Comparison of ENCODE assay signal across 9 cellular contexts in the genomic region with DNA sequence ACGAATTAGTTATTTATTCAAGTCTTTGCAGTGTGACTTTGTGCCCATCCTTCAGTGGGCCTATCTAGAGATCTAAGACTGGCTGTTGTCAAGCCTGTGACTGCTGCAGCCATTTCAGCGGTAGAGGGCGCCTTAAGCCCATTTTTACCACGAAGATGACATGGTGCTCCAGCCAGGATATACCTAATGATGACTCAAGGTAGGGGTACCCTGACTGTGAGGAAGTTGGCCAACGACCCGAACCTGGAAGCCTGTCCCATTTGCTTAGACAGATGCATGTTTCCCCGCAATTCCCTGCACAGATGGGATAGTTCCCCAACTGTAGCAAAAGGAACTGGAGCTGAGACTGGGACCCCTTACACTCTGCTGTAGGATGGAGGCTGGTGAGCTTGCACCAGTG. TPM values are rescaled to one million over a fixed set of nuclear protein-coding genes. Genes with fewer than 3 reads are reported as not detected.
DNase-seq lines count a peak whose midpoint lies in the region; ATAC-seq and TF ChIP-seq lines count a peak whose summit lies in the region.
"Had no signal": no experiment of that assay in that cellular context is flagged by ENCODE, and none has a peak within 500 bp of the region (broad histone marks: within the 10 kb centered on the region; RNA-seq: fewer than 3 reads in every experiment).

No MANE protein-coding gene starts in this region.

- H3K27me3 Mint-ChIP-seq in chondrocyte (ENCODE audit: low read depth), result no peaks in the 10 kb centered on the region
- no peaks in the 10 kb centered on the region for H3K27me3 Mint-ChIP-seq in stimulated activated naive B cell treated with anti-CD40 and anti-IgM and Interleukin-4, amounts not matched to agents 10 μg/mL and 1 μg/mL and 100 μg/mL, for 72 hours
- H3K27me3 Mint-ChIP-seq: IgD-negative memory B cell had no signal

- H4K20me1 ChIP-seq in MM.1S (ENCODE audit: insufficient read depth, low read length), result no peaks in the 10 kb centered on the region

- no peaks in the 10 kb centered on the region for H3K9me3 ChIP-seq in MM.1S (replicated peaks; ENCODE audit: insufficient read depth, low read length)
- peaks cover 0 to 2% of the 10 kb centered on the region in 2 donors for H3K9me3 ChIP-seq in neuronal stem cell (replicated peaks in 1 of 2; ENCODE audit: control insufficient read depth in 2 of 2, insufficient read depth in 1 of 2, low read depth in 1 of 2, low read length in 2 of 2)
- H3K9me3 ChIP-seq in suprapubic skin, result no peaks in the 10 kb centered on the region

- H3K4me1 Mint-ChIP-seq in chondrocyte (ENCODE audit: low read depth), result peaks cover 6% of the 10 kb centered on the region
- H3K4me1 Mint-ChIP-seq in stimulated activated naive B cell treated with anti-CD40 and anti-IgM and Interleukin-4, amounts not matched to agents 10 μg/mL and 1 μg/mL and 100 μg/mL, for 72 hours, result peaks cover 0 to 4% of the 10 kb centered on the region in 2 donors

- DNase-seq in MM.1S, result no peak
- no peak for DNase-seq in chondrocyte (ENCODE audit: low spot score)
- peak; percentile 12 for DNase-seq in neuronal stem cell (ENCODE audit: low spot score)
- no peak for DNase-seq in stimulated activated naive B cell treated with anti-CD40 and anti-IgM and Interleukin-4, amounts not matched to agents 10 μg/mL and 1 μg/mL and 100 μg/mL, for 72 hours
- no peak for DNase-seq in activated CD4-positive, CD25-positive, alpha-beta regulatory T cell (lab: John Stamatoyannopoulos, UW)
- no peak for DNase-seq in suprapubic skin (ENCODE audit: low spot score in 2 of 2)

- no peak overlapping the region for H2AFZ ChIP-seq in MM.1S (ENCODE audit: low read length)
- H2AFZ ChIP-seq in neuronal stem cell (ENCODE audit: low read length), result no peak overlapping the region

- no peak overlapping the region for H3K23ac ChIP-seq in neuronal stem cell (ENCODE audit: low read depth, low read length, poor library complexity)

- H3K18ac ChIP-seq in neuronal stem cell (ENCODE audit: low read length), result no peak overlapping the region

- no peak overlapping the region for H4K91ac ChIP-seq in neuronal stem cell (ENCODE audit: low read depth, low read length, poor library complexity)

- H2BK12ac ChIP-seq in neuronal stem cell (ENCODE audit: low read length), result no peak overlapping the region

- peaks cover 8% of the 10 kb centered on the region for H3K36me3 Mint-ChIP-seq in chondrocyte (ENCODE audit: low read depth)
- H3K36me3 Mint-ChIP-seq in stimulated activated naive B cell treated with anti-CD40 and anti-IgM and Interleukin-4, amounts not matched to agents 10 μg/mL and 1 μg/mL and 100 μg/mL, for 72 hours, result peaks cover 29 to 49% of the 10 kb centered on the region in 2 donors

- peaks cover 20% of the 10 kb centered on the region for H3K79me2 ChIP-seq in MM.1S (ENCODE audit: low read length)

- TF ChIP-seq EP300 in suprapubic skin (IDR thresholded peaks at IDR 0.05), result no peak

- H3K9ac ChIP-seq in MM.1S (ENCODE audit: low read length) (no peak overlapping the region), neuronal stem cell (ENCODE audit: low read depth, low read length, poor library complexity) (no peak overlapping the region)

- no peak overlapping the region for H2BK15ac ChIP-seq in neuronal stem cell (ENCODE audit: low read length)

- ATAC-seq in GM19395 (IDR thresholded peaks at IDR 0.05; ENCODE audit: unreplicated experiment) (peak; percentile 60), GM18517 (IDR thresholded peaks at IDR 0.05; ENCODE audit: unreplicated experiment) (no peak)
- ATAC-seq in stimulated activated naive B cell treated with anti-CD40 and anti-IgM and Interleukin-4, amounts not matched to agents 10 μg/mL and 1 μg/mL and 100 μg/mL, for 72 hours (replicated peaks), result no peak

- WGBS in neuronal stem cell (ENCODE audit: extremely low coverage in 2 of 2, insufficient read length in 2 of 2, insufficient replicate concordance in 1 of 2), 2 donors, result no CpG with 5 or more reads among the region's 7 CpGs
- WGBS in suprapubic skin, result 70% methylated on average over 6 of the region's 7 CpGs

- H3K27me3 ChIP-seq in MM.1S (replicated peaks; ENCODE audit: insufficient read depth, low read length), result no peaks in the 10 kb centered on the region
- no peaks in the 10 kb centered on the region for H3K27me3 ChIP-seq in neuronal stem cell (ENCODE audit: control insufficient read depth in 3 of 3, insufficient read depth in 3 of 3, low read depth in 1 of 3, low read length in 3 of 3)
- no peaks in the 10 kb centered on the region for H3K27me3 ChIP-seq in suprapubic skin

- H3K79me1 ChIP-seq in neuronal stem cell (ENCODE audit: low read depth, low read length), result no peaks in the 10 kb centered on the region

- H3F3A ChIP-seq in MM.1S (ENCODE audit: insufficient read depth, low read length), result no peaks in the 10 kb centered on the region

- peaks cover 11% of the 10 kb centered on the region for H3K9me3 Mint-ChIP-seq in chondrocyte (ENCODE audit: low read depth)
- H3K9me3 Mint-ChIP-seq in stimulated activated naive B cell treated with anti-CD40 and anti-IgM and Interleukin-4, amounts not matched to agents 10 μg/mL and 1 μg/mL and 100 μg/mL, for 72 hours, result peaks cover 7 to 21% of the 10 kb centered on the region in 2 donors

- H3K4ac ChIP-seq in neuronal stem cell (ENCODE audit: low read length), result no peak overlapping the region

- H3K4me2 ChIP-seq in MM.1S (ENCODE audit: low read depth, low read length) (no peak overlapping the region), neuronal stem cell (ENCODE audit: insufficient read depth, low read length, poor library complexity, severe bottlenecking) (no peak overlapping the region)

- H2BK5ac ChIP-seq in neuronal stem cell (ENCODE audit: low read length), result no peak overlapping the region

- H2AK5ac ChIP-seq in neuronal stem cell (ENCODE audit: low read depth, low read length), result no peak overlapping the region

- H3K27ac ChIP-seq in MM.1S (ENCODE audit: low read length) (no peak overlapping the region), neuronal stem cell (replicated peaks; ENCODE audit: low read length) (no peak overlapping the region), suprapubic skin (no peak overlapping the region)

- H3K4me3 ChIP-seq in MM.1S (ENCODE audit: low read length) (no peak overlapping the region), neuronal stem cell (ENCODE audit: low read length in 2 of 2) (no peak overlapping the region), suprapubic skin (no peak overlapping the region)

- H3K14ac ChIP-seq in neuronal stem cell (ENCODE audit: low read length), result no peak overlapping the region

- TF ChIP-seq CTCF in MM.1S (IDR thresholded peaks at IDR 0.05; ENCODE audit: low read length) (peak; percentile 12; the same call in 1 of the 2 replicates), chondrocyte (IDR thresholded peaks at IDR 0.05) (peak; percentile 76), suprapubic skin (IDR thresholded peaks at IDR 0.05) (no peak)

- no peaks in the 10 kb centered on the region for H3K36me3 ChIP-seq in MM.1S (replicated peaks; ENCODE audit: insufficient read depth, low read length)
- no peaks in the 10 kb centered on the region for H3K36me3 ChIP-seq in neuronal stem cell (replicated peaks in 1 of 2; ENCODE audit: control insufficient read depth in 2 of 2, insufficient read depth in 2 of 2, low read length in 2 of 2)
- H3K36me3 ChIP-seq in suprapubic skin, result no peaks in the 10 kb centered on the region

- H3K4me1 ChIP-seq in MM.1S (ENCODE audit: low read length) (no peaks in the 10 kb centered on the region), neuronal stem cell (ENCODE audit: control insufficient read depth in 2 of 2, insufficient read depth in 1 of 2, low read depth in 1 of 2, low read length in 2 of 2) (no peaks in the 10 kb centered on the region), suprapubic skin (no peaks in the 10 kb centered on the region)

- no peak overlapping the region for H3K4me3 Mint-ChIP-seq in chondrocyte (ENCODE audit: unreplicated experiment)
- H3K4me3 Mint-ChIP-seq in stimulated activated naive B cell treated with anti-CD40 and anti-IgM and Interleukin-4, amounts not matched to agents 10 μg/mL and 1 μg/mL and 100 μg/mL, for 72 hours, result no peak overlapping the region
- H3K4me3 Mint-ChIP-seq: IgD-negative memory B cell had no signal

- no peak overlapping the region for H3K27ac Mint-ChIP-seq in chondrocyte (ENCODE audit: unreplicated experiment)
- H3K27ac Mint-ChIP-seq in stimulated activated naive B cell treated with anti-CD40 and anti-IgM and Interleukin-4, amounts not matched to agents 10 μg/mL and 1 μg/mL and 100 μg/mL, for 72 hours, result no peak overlapping the region

- H4K8ac ChIP-seq in neuronal stem cell (ENCODE audit: low read depth, low read length), result peak overlapping the region; percentile 73

- TF ChIP-seq POLR2A in suprapubic skin (IDR thresholded peaks at IDR 0.05), result no peak

- H3K9me2 ChIP-seq in MM.1S (replicated peaks; ENCODE audit: insufficient read depth, low read length), result no peaks in the 10 kb centered on the region

- H2BK120ac ChIP-seq in neuronal stem cell (ENCODE audit: low read depth, low read length), result no peak overlapping the region

RNA-seq across cellular contexts. Expression of a gene that starts 41.3 kb away (rescaled TPM):
- total RNA-seq in chondrocyte (13.9 to 15.6 TPM (median 13.9 TPM) in 3 replicates), suprapubic skin (10 to 100 TPM; 15.0 to 27.8 (median 21.9) TPM)
- 23.3 TPM for polyA plus RNA-seq in neuronal stem cell (2013, experiment 1 of 2)
- polyA plus RNA-seq in neuronal stem cell (2013, experiment 2 of 2), result 24.5 TPM

RNA-seq across cellular contexts. Expression of a gene that starts 45.1 kb away (rescaled TPM):
- 0.27 to 0.41 TPM (median 0.35 TPM) in 3 replicates for total RNA-seq in chondrocyte
- polyA plus RNA-seq in neuronal stem cell (2013, experiment 1 of 2), result 0.06 TPM
- polyA plus RNA-seq in neuronal stem cell (2013, experiment 2 of 2), result 0.03 TPM
- total RNA-seq in suprapubic skin, result 1 to 10 TPM in 2 of 4 donors, not detected in 2; 1.2 to 3.2 TPM
- polyA plus RNA-seq: IgD-negative memory B cell had no signal

Comparison
In these comparisons a context has a peak if more than half of its experiments do, and no peak if none do; other contexts are left out.
1. CTCF ChIP-seq: peak in MM.1S (single experiment) and chondrocyte (single experiment); none in suprapubic skin (0 of 2).